ENCODE assay signal across 28 cellular contexts in the genomic region with DNA sequence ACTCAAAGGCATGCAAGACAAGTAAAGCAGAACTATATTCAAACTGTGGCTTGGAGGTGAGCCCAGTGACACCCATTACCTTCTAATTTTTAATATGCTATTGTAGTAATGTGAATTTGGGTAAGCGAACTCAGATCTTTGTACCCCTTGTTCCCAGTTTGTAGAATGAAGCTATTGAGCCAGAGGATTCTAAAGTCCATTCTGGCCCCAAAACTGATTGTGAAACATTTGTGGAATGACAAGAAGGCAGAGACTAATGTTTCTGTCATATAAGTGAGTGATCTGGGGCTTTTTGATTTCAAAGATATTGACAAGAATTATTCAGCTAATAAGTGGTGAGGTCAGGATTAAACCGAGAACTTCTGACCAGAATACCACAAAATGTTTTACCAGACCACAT.
"Had no signal": no experiment of that assay in that cellular context is flagged by ENCODE, and none has a peak within 500 bp of the region (broad histone marks: within the 10 kb centered on the region; RNA-seq: fewer than 3 reads in every experiment).

No MANE protein-coding gene starts in this region.

- H3K4me1 Mint-ChIP-seq: stimulated activated effector memory CD8-positive, alpha-beta T cell treated with anti-CD3 and anti-CD28 coated beads, Interleukin-12 subunit alpha, Interleukin-12 subunit beta, amount 100 ng/mL, for 72 hours; stimulated activated naive B cell treated with anti-CD40 and anti-IgM and Interleukin-4, amounts not matched to agents 10 μg/mL and 1 μg/mL and 100 μg/mL, for 72 hours; stimulated activated naive CD8-positive, alpha-beta T cell treated with anti-CD3 and anti-CD28 coated beads, Interleukin-15, amount 100 ng/mL, for 72 hours had no signal

- H3K36me3 Mint-ChIP-seq: stimulated activated effector memory CD8-positive, alpha-beta T cell treated with anti-CD3 and anti-CD28 coated beads, Interleukin-12 subunit alpha, Interleukin-12 subunit beta, amount 100 ng/mL, for 72 hours; stimulated activated naive B cell treated with anti-CD40 and anti-IgM and Interleukin-4, amounts not matched to agents 10 μg/mL and 1 μg/mL and 100 μg/mL, for 72 hours; type B pancreatic cell had no signal

- H3K4me1 ChIP-seq: stomach, suprapubic skin, testis, thyroid gland, tibial artery, tibial nerve, transverse colon, upper lobe of left lung, upper lobe of right lung, uterus, vagina had no signal

- H3K4me3 Mint-ChIP-seq: stimulated activated effector memory CD8-positive, alpha-beta T cell treated with anti-CD3 and anti-CD28 coated beads, Interleukin-12 subunit alpha, Interleukin-12 subunit beta, amount 100 ng/mL, for 72 hours; stimulated activated naive B cell treated with anti-CD40 and anti-IgM and Interleukin-4, amounts not matched to agents 10 μg/mL and 1 μg/mL and 100 μg/mL, for 72 hours; stimulated activated naive CD8-positive, alpha-beta T cell treated with anti-CD3 and anti-CD28 coated beads, Interleukin-15, amount 100 ng/mL, for 72 hours; stimulated activated naive CD8-positive, alpha-beta T cell treated with anti-CD3 and anti-CD28 coated beads, Interleukin-15, Interleukin-2, amounts not matched to agents 100 ng/mL and 50 ng/mL, for 24 hours; type B pancreatic cell had no signal

- H3K36me3 ChIP-seq: stomach, suprapubic skin, thoracic aorta, thyroid gland, tibial artery, tibial nerve, transverse colon, upper lobe of left lung, upper lobe of right lung, uterus, vagina had no signal

- H3K9me3 ChIP-seq: stomach, suprapubic skin, testis, thoracic aorta, thyroid gland, tibial artery, transverse colon, upper lobe of left lung, upper lobe of right lung, uterus, vagina had no signal

- H3K9me3 Mint-ChIP-seq: type B pancreatic cell had no signal

- DNase-seq: stimulated activated CD4-positive, alpha-beta T cell treated with anti-CD3 and anti-CD28 coated beads, Interleukin-2, amount 100 ng/mL, for 48 hours; stimulated activated CD4-positive, alpha-beta T cell treated with anti-CD3 and anti-CD28 coated beads, Interleukin-4, amount 100 ng/mL, for 1 hour; stimulated activated CD4-positive, alpha-beta T cell treated with anti-CD3 and anti-CD28 coated beads, Interleukin-4, amount 100 ng/mL, for 24 hours; stimulated activated CD4-positive, alpha-beta T cell treated with anti-CD3 and anti-CD28 coated beads, Interleukin-4, amount 100 ng/mL, for 4 hours; stimulated activated CD8-positive, alpha-beta memory T cell treated with anti-CD3 and anti-CD28 coated beads, Interleukin-4, amount 100 ng/mL, for 48 hours; stimulated activated naive B cell treated with anti-CD40 and anti-IgM and Interleukin-4, amounts not matched to agents 10 μg/mL and 1 μg/mL and 100 μg/mL, for 72 hours; stimulated activated naive CD4-positive, alpha-beta T cell; stimulated activated naive CD4-positive, alpha-beta T cell treated with Interleukin-2 at 50 U/mL for 16 hours; stimulated activated naive CD8-positive, alpha-beta T cell treated with anti-CD3 and anti-CD28 coated beads, Interleukin-15, amount 100 ng/mL, for 72 hours; stimulated activated naive CD8-positive, alpha-beta T cell treated with anti-CD3 and anti-CD28 coated beads, Interleukin-15, Interleukin-2, amounts not matched to agents 100 U/mL and 50 U/mL, for 24 hours; stomach; substantia nigra; testis; thyroid gland; tibial artery; transverse colon; trophoblast cell; upper lobe of left lung; upper lobe of right lung; uterus had no signal

- H3K27me3 Mint-ChIP-seq: stimulated activated naive B cell treated with anti-CD40 and anti-IgM and Interleukin-4, amounts not matched to agents 10 μg/mL and 1 μg/mL and 100 μg/mL, for 72 hours; stimulated activated naive CD8-positive, alpha-beta T cell treated with anti-CD3 and anti-CD28 coated beads, Interleukin-15, amount 100 ng/mL, for 72 hours; stimulated activated naive CD8-positive, alpha-beta T cell treated with anti-CD3 and anti-CD28 coated beads, Interleukin-15, Interleukin-2, amounts not matched to agents 100 ng/mL and 50 ng/mL, for 24 hours had no signal

- H3K27ac ChIP-seq: stomach, suprapubic skin, testis, thoracic aorta, thyroid gland, tibial artery, tibial nerve, transverse colon, upper lobe of left lung, upper lobe of right lung, uterus, vagina had no signal

- H3K4me3 ChIP-seq: stomach, suprapubic skin, testis, thoracic aorta, thyroid gland, tibial artery, tibial nerve, transverse colon, upper lobe of left lung, upper lobe of right lung, uterus, vagina had no signal

- ATAC-seq: stimulated activated effector memory CD8-positive, alpha-beta T cell treated with anti-CD3 and anti-CD28 coated beads, Interleukin-12 subunit alpha, Interleukin-12 subunit beta, amount 100 ng/mL, for 72 hours; stimulated activated naive B cell treated with anti-CD40 and anti-IgM and Interleukin-4, amounts not matched to agents 10 μg/mL and 1 μg/mL and 100 μg/mL, for 72 hours; stimulated activated naive CD8-positive, alpha-beta T cell treated with anti-CD3 and anti-CD28 coated beads, Interleukin-15, amount 100 ng/mL, for 72 hours; stimulated activated naive CD8-positive, alpha-beta T cell treated with anti-CD3 and anti-CD28 coated beads, Interleukin-15, Interleukin-2, amounts not matched to agents 100 U/mL and 50 U/mL, for 24 hours; upper lobe of right lung had no signal

- H3K27me3 ChIP-seq: stomach, suprapubic skin, testis, thyroid gland, tibial artery, tibial nerve, transverse colon, upper lobe of left lung, upper lobe of right lung, uterus, vagina had no signal

- FAIRE-seq: urothelium cell line had no signal

- H3K27ac Mint-ChIP-seq: stimulated activated effector memory CD8-positive, alpha-beta T cell treated with anti-CD3 and anti-CD28 coated beads, Interleukin-12 subunit alpha, Interleukin-12 subunit beta, amount 100 ng/mL, for 72 hours; stimulated activated naive B cell treated with anti-CD40 and anti-IgM and Interleukin-4, amounts not matched to agents 10 μg/mL and 1 μg/mL and 100 μg/mL, for 72 hours; stimulated activated naive CD8-positive, alpha-beta T cell treated with anti-CD3 and anti-CD28 coated beads, Interleukin-15, amount 100 ng/mL, for 72 hours; stimulated activated naive CD8-positive, alpha-beta T cell treated with anti-CD3 and anti-CD28 coated beads, Interleukin-15, Interleukin-2, amounts not matched to agents 100 ng/mL and 50 ng/mL, for 24 hours; type B pancreatic cell had no signal
